1 cellular context compared by ENCODE assay signal in genomic region chr1:230725256-230726012, GRCh38.
TF ChIP-seq lines count a peak whose summit lies in the region.

No MANE protein-coding gene starts in this region.

TF ChIP-seq in HepG2, 621 proteins besides CTCF, POLR2A, EP300 and RAD21 (continued from another document and continues in another):
- TF ChIP-seq PRDM10 (CRISPR knock-in tag; IDR thresholded peaks at IDR 0.05; ENCODE audit: low read depth) (no peak), MBNL3 (CRISPR knock-in tag; conservative IDR thresholded peaks at IDR 0.05) (no peak), ZNF737 (CRISPR knock-in tag; IDR thresholded peaks at IDR 0.05; ENCODE audit: borderline replicate concordance) (no peak), ELF1 (CRISPR knock-in tag; IDR thresholded peaks at IDR 0.05) (no peak), NFE2L2 (IDR thresholded peaks at IDR 0.05; ENCODE audit: low read length) (no peak), ZNF615 (CRISPR knock-in tag; IDR thresholded peaks at IDR 0.05; ENCODE audit: borderline replicate concordance) (no peak), YEATS2 (CRISPR knock-in tag; IDR thresholded peaks at IDR 0.05; ENCODE audit: borderline replicate concordance) (no peak), ZKSCAN8 (CRISPR knock-in tag; IDR thresholded peaks at IDR 0.05; ENCODE audit: borderline replicate concordance) (0 out of 2 replicates have a peak, but pooled peaks have one; percentile 59), MEIS1 (CRISPR knock-in tag; IDR thresholded peaks at IDR 0.05; ENCODE audit: borderline replicate concordance) (no peak), SP2 (CRISPR knock-in tag; IDR thresholded peaks at IDR 0.05) (no peak), POLR2AphosphoS2 (IDR thresholded peaks at IDR 0.05; ENCODE audit: low read depth, low read length) (no peak), NR3C1 (CRISPR knock-in tag; IDR thresholded peaks at IDR 0.05) (no peak), ZNF572 (CRISPR knock-in tag; IDR thresholded peaks at IDR 0.05) (no peak), ZNF644 (CRISPR knock-in tag; IDR thresholded peaks at IDR 0.05; ENCODE audit: low read depth) (peak; percentile 98), ZBTB7B (CRISPR knock-in tag; IDR thresholded peaks at IDR 0.05) (0 out of 2 replicates have a peak, but pooled peaks have one; percentile 71), REPIN1 (CRISPR knock-in tag; IDR thresholded peaks at IDR 0.05; ENCODE audit: borderline replicate concordance, low read depth) (peak; percentile 55; the same call in 1 of the 2 replicates), MIER3 (CRISPR knock-in tag; IDR thresholded peaks at IDR 0.05; ENCODE audit: borderline replicate concordance) (peak; percentile 39; the same call in 1 of the 2 replicates), MLLT10 (CRISPR knock-in tag; IDR thresholded peaks at IDR 0.05) (no peak), ZNF761 (CRISPR knock-in tag; conservative IDR thresholded peaks at IDR 0.05) (no peak), ZNF512B (CRISPR knock-in tag; IDR thresholded peaks at IDR 0.05; ENCODE audit: borderline replicate concordance) (no peak; the same call in 1 of the 2 replicates), ZNF549 (CRISPR knock-in tag; IDR thresholded peaks at IDR 0.05) (no peak), CHD4 (IDR thresholded peaks at IDR 0.05; ENCODE audit: borderline replicate concordance, low read length) (no peak), KAT2B (IDR thresholded peaks at IDR 0.05; ENCODE audit: borderline replicate concordance, low read depth, low read length) (no peak), PRDM15 (CRISPR knock-in tag; IDR thresholded peaks at IDR 0.05) (no peak), RFXANK (CRISPR knock-in tag; IDR thresholded peaks at IDR 0.05) (no peak), GPN1 (CRISPR knock-in tag; IDR thresholded peaks at IDR 0.05; ENCODE audit: borderline replicate concordance) (no peak), PBX3 (CRISPR knock-in tag; IDR thresholded peaks at IDR 0.05; ENCODE audit: borderline replicate concordance) (no peak), NAIF1 (CRISPR knock-in tag; IDR thresholded peaks at IDR 0.05; ENCODE audit: borderline replicate concordance) (no peak), UBTF (CRISPR knock-in tag; IDR thresholded peaks at IDR 0.05) (no peak), FOXK1 (CRISPR knock-in tag; IDR thresholded peaks at IDR 0.05; ENCODE audit: borderline replicate concordance, low read depth) (peak; percentile 41; the same call in 1 of the 2 replicates), RFX1 (IDR thresholded peaks at IDR 0.05) (no peak), ZFP1 (CRISPR knock-in tag; IDR thresholded peaks at IDR 0.05) (0 out of 2 replicates have a peak, but pooled peaks have one; percentile 61), CCAR2 (optimal IDR thresholded peaks at IDR 0.05; ENCODE audit: low read depth, low read length) (no peak), MAF1 (CRISPR knock-in tag; IDR thresholded peaks at IDR 0.05; ENCODE audit: borderline replicate concordance) (no peak), MLXIP (CRISPR knock-in tag; IDR thresholded peaks at IDR 0.05; ENCODE audit: borderline replicate concordance) (no peak), E2F2 (CRISPR knock-in tag; IDR thresholded peaks at IDR 0.05; ENCODE audit: borderline replicate concordance) (no peak), ZBTB21 (CRISPR knock-in tag; IDR thresholded peaks at IDR 0.05) (no peak), SIX4 (CRISPR knock-in tag; IDR thresholded peaks at IDR 0.05) (no peak), GABPA (IDR thresholded peaks at IDR 0.05; ENCODE audit: low read depth, low read length) (no peak), GABPA (CRISPR knock-in tag; IDR thresholded peaks at IDR 0.05; ENCODE audit: low read depth) (no peak), ZNF225 (CRISPR knock-in tag; IDR thresholded peaks at IDR 0.05) (no peak), CREM (IDR thresholded peaks at IDR 0.05) (peak; percentile 50; the same call in 1 of the 2 replicates), CREM (CRISPR knock-in tag; IDR thresholded peaks at IDR 0.05) (no peak), PHB2 (IDR thresholded peaks at IDR 0.05; ENCODE audit: partially characterized antibody) (no peak), THYN1 (CRISPR knock-in tag; IDR thresholded peaks at IDR 0.05; ENCODE audit: borderline replicate concordance, low read depth) (no peak), MATR3 (CRISPR knock-in tag; IDR thresholded peaks at IDR 0.05) (no peak), FOSL2 (CRISPR knock-in tag; IDR thresholded peaks at IDR 0.05) (no peak), POLR2G (IDR thresholded peaks at IDR 0.05; ENCODE audit: low read depth, low read length) (no peak), DBP (CRISPR knock-in tag; IDR thresholded peaks at IDR 0.05; ENCODE audit: not compliant biosample characterization) (no peak), ZNF7 (CRISPR knock-in tag; IDR thresholded peaks at IDR 0.05) (no peak), NFE2L1 (CRISPR knock-in tag; IDR thresholded peaks at IDR 0.05; ENCODE audit: borderline replicate concordance) (no peak)
